Comparison of ENCODE assay signal across 8 cellular contexts in the genomic region with DNA sequence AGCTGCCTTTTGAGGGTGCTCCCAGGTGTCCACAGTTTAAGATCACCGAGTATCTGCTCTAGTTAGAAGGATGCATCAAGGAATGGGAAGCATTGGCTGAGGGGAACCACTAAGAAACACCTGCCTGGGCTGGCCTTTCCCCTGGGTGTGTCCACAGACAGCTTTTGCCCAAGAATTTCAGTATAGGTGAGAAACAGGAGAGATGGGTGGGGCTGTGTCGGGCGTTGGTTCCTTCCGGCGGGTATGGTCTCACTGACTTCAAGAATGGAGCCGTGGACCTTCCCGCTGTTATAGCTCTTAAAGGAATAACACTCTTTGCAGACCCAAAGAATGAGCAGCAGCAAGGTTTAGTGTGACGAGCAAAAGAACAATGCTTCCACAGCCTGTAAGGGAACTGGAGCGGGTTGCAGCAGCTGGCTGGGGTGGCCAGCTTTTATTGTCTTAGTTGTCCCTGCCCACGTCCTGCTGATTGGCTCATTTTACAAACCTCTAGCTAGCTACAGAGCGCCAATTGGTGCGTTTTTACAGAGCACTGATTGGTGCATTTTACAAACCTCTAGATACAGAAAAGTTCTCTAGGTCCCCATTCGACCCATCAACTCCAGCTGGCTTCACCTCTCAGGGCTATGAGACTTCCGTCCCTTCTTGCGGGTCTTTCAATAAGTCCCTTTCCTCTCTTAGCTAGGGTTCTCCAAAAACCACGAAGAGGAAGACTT. TPM values are rescaled to one million over a fixed set of nuclear protein-coding genes. Genes with fewer than 3 reads are reported as not detected.
DNase-seq lines count a peak whose midpoint lies in the region; ATAC-seq, FAIRE-seq and TF ChIP-seq lines count a peak whose summit lies in the region.

No MANE protein-coding gene starts in this region.

- peak in 1 of 2 donors; percentile 58 for DNase-seq in heart right ventricle
- no peak for DNase-seq in left cardiac atrium
- peak; percentile 23 to 51 for DNase-seq in SHP77 (lab: John Stamatoyannopoulos, UW)
- no peak for DNase-seq in effector memory CD8-positive, alpha-beta T cell
- DNase-seq in SKM-1 (lab: John Stamatoyannopoulos, UW; ENCODE audit: unreplicated experiment): no peak
- no peak for DNase-seq in GM19239 (ENCODE audit: insufficient read length, low spot score)
- DNase-seq in T-helper 9 cell: no peak

- peak overlapping the region in 1 of 2 donors; percentile 93 for H3K27ac Mint-ChIP-seq in effector memory CD8-positive, alpha-beta T cell

- H3K36me3 Mint-ChIP-seq in effector memory CD8-positive, alpha-beta T cell (ENCODE audit: insufficient read depth): peaks cover 8% of the 10 kb centered on the region

- H3K27me3 ChIP-seq in heart right ventricle (peaks cover 0 to 9% (median 0%) of the 10 kb centered on the region in 7 donors), muscle layer of duodenum (ENCODE audit: low read depth, low read length) (no peaks in the 10 kb centered on the region)

- no peak for FAIRE-seq in GM19239 (lab: Jason Lieb, UNC)

- H3K36me3 ChIP-seq in heart right ventricle (peaks cover 0 to 41% (median 25%) of the 10 kb centered on the region in 9 donors), muscle layer of duodenum (ENCODE audit: control insufficient read depth in 1 of 2, insufficient read depth in 2 of 2, low read length in 2 of 2) (peaks cover 24 to 31% of the 10 kb centered on the region in 2 donors)

- WGBS in heart right ventricle, 2 donors: 76% methylated on average over 16 of the region's 16 CpGs

- TF ChIP-seq CTCF in heart right ventricle (IDR thresholded peaks at IDR 0.05): no peak

- H3K27me3 Mint-ChIP-seq in effector memory CD8-positive, alpha-beta T cell: no peaks in the 10 kb centered on the region

- H3K27ac ChIP-seq in heart right ventricle: peak overlapping the region; percentile 93 to 100 (median 99)
- H3K27ac ChIP-seq in muscle layer of duodenum (ENCODE audit: low read length): peak overlapping the region; percentile 70

- peak overlapping the region; percentile 88 to 95 for H3K4me3 Mint-ChIP-seq in effector memory CD8-positive, alpha-beta T cell

- H3K9me3 Mint-ChIP-seq in effector memory CD8-positive, alpha-beta T cell: no peaks in the 10 kb centered on the region

- intact Hi-C loops in heart right ventricle (cut with DNase I) (loop anchor here in 1 of 10 donors (10.0 kb wide), 1 partner anchor 50 kb away; no protein-coding TSS in a partner anchor), left cardiac atrium (cut with DNase I) (no loop called here)

- peaks cover 11 to 16% of the 10 kb centered on the region in 2 donors for H3K4me1 Mint-ChIP-seq in effector memory CD8-positive, alpha-beta T cell (ENCODE audit: low read depth in 2 of 2)

- H3K4me1 ChIP-seq in heart right ventricle: peaks cover 4 to 29% (median 10%) of the 10 kb centered on the region in 9 donors
- peaks cover 0 to 9% of the 10 kb centered on the region in 2 donors for H3K4me1 ChIP-seq in muscle layer of duodenum (ENCODE audit: control insufficient read depth in 1 of 2, insufficient read depth in 2 of 2, low read length in 2 of 2)

- H3K9me3 ChIP-seq in heart right ventricle (no peaks in the 10 kb centered on the region), muscle layer of duodenum (ENCODE audit: control insufficient read depth in 1 of 2, low read length in 2 of 2) (no peaks in the 10 kb centered on the region)

- H3K4me3 ChIP-seq in heart right ventricle (peak overlapping the region in 9 of 10 donors; percentile 66 to 93 (median 77)), muscle layer of duodenum (ENCODE audit: low read depth in 1 of 2, low read length in 2 of 2) (peak overlapping the region; percentile 69 to 70)

- ATAC-seq in heart right ventricle: peak in 6 of 8 donors; percentile 2 to 32 (median 6)
- no peak for ATAC-seq in left cardiac atrium
- ATAC-seq in effector memory CD8-positive, alpha-beta T cell (replicated peaks): no peak

RNA-seq across cellular contexts. Expression of a gene that starts 2.4 kb away (rescaled TPM):
- total RNA-seq in heart right ventricle: 10 to 100 TPM; 16.4 to 37.4 (median 25.4) TPM
- polyA plus RNA-seq in heart right ventricle: 10 to 100 TPM; 13.8 to 35.2 TPM
- total RNA-seq in left cardiac atrium: 10 to 100 TPM; 44.9 to 54.1 TPM

RNA-seq across cellular contexts. Expression of a gene that starts 13.7 kb away (rescaled TPM):
- total RNA-seq in heart right ventricle: 10 to 100 TPM; 15.1 to 37.0 (median 23.5) TPM
- 10 to 100 TPM; 12.2 to 31.6 TPM for polyA plus RNA-seq in heart right ventricle
- 10 to 100 TPM; 26.3 to 67.5 TPM for total RNA-seq in left cardiac atrium

RNA-seq across cellular contexts. Expression of a gene that starts 21.7 kb away (rescaled TPM):
- total RNA-seq in heart right ventricle (1 to 10 TPM; 3.7 to 8.6 (median 6.2) TPM), left cardiac atrium (10 to 100 TPM in 1 of 2 donors, 1 to 10 TPM in 1; 9.4 to 11.4 TPM)
- polyA plus RNA-seq in heart right ventricle: 1 to 10 TPM; 2.1 to 8.8 TPM

RNA-seq across cellular contexts. Expression of a gene that starts 22.0 kb away (rescaled TPM):
- total RNA-seq in heart right ventricle (100 to 1,000 TPM in 9 of 10 donors, 10 to 100 TPM in 1; 98.9 to 142 (median 109) TPM), left cardiac atrium (100 to 1,000 TPM; 112 to 114 TPM)
- 100 to 1,000 TPM in 1 of 2 donors, 10 to 100 TPM in 1; 80.7 to 273 TPM for polyA plus RNA-seq in heart right ventricle

Comparison
In these comparisons a context has a peak if more than half of its experiments do, and no peak if none do; other contexts are left out.
1. ATAC-seq: peak in heart right ventricle (6 of 8); none in left cardiac atrium (0 of 2) and effector memory CD8-positive, alpha-beta T cell (single experiment).
2. DNase-seq: peak in SHP77 (2 of 2); none in left cardiac atrium (single experiment), effector memory CD8-positive, alpha-beta T cell (0 of 3), SKM-1 (single experiment), GM19239 (single experiment) and T-helper 9 cell (single experiment).